ENCODE assay signal across 11 cellular contexts in the genomic region with DNA sequence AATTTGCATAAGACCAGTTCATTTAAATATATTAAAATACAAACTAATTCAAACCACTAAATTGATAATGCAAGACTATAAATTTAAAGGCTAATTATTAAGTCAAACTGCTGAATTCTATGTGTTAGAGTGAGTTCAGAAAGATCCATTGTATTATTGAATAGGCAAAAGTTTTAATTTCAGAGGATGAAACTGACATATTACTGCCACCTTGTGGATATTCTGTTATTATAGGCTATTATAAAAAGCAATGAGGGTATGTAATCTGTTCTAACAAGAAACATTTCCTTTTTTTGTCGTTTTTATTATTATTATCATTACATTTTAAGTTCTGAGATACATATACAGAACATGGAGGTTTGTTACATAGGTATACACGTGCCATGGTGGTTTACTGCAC. TPM values are rescaled to one million over a fixed set of nuclear protein-coding genes. Genes with fewer than 3 reads are reported as not detected.
A peak's percentile ranks its signal among the peaks of the same experiment; 100 is the strongest.
DNase-seq lines count a peak whose midpoint lies in the region; ATAC-seq and TF ChIP-seq lines count a peak whose summit lies in the region.
"Had no signal": no experiment of that assay in that cellular context is flagged by ENCODE, and none has a peak within 500 bp of the region (broad histone marks: within the 10 kb centered on the region; RNA-seq: fewer than 3 reads in every experiment).

No MANE protein-coding gene starts in this region.

- POLR2A ChIA-PET in activated CD4-positive, alpha-beta memory T cell treated with anti-CD3 and anti-CD28 coated beads, Interleukin-2, amount 10 ng/mL, durations not matched to agents 7 days and 5 days (lab: Charles Lee), result no interaction called here
- POLR2A ChIA-PET in activated CD4-positive, alpha-beta memory T cell treated with anti-CD3 and anti-CD28 coated beads for 36 hours (lab: Charles Lee), result no interaction called here

- TF ChIP-seq POLR2A in body of pancreas (IDR thresholded peaks at IDR 0.05), result no peak

- H3K9ac ChIP-seq in KMS-11, result no peak overlapping the region

- peak; percentile 39 for TF ChIP-seq CTCF in DOHH2 (IDR thresholded peaks at IDR 0.05; ENCODE audit: low read depth, low read length, poor library complexity, severe bottlenecking)
- peak; percentile 35 for TF ChIP-seq CTCF in KMS-11 (conservative IDR thresholded peaks at IDR 0.05; ENCODE audit: low read depth, low read length)
- TF ChIP-seq CTCF in body of pancreas (IDR thresholded peaks at IDR 0.05), result peak in 6 of 7 experiments; percentile 18 to 32 (median 24)
- TF ChIP-seq CTCF in nephron progenitor cell (IDR thresholded peaks at IDR 0.05), result peak; percentile 42

- no peak overlapping the region for H3K4me3 Mint-ChIP-seq in nephron progenitor cell
- H3K4me3 Mint-ChIP-seq in activated CD4-positive, alpha-beta memory T cell treated with anti-CD3 and anti-CD28 coated beads, Interleukin-2, amount 10 ng/mL, durations not matched to agents 7 days and 5 days, result no peak overlapping the region
- no peak overlapping the region for H3K4me3 Mint-ChIP-seq in activated CD4-positive, alpha-beta memory T cell treated with anti-CD3 and anti-CD28 coated beads for 36 hours

- intact Hi-C loops in body of pancreas (cut with DNase I), result no loop called here
- intact Hi-C loops in activated CD4-positive, alpha-beta memory T cell treated with anti-CD3 and anti-CD28 coated beads for 36 hours (cut with micrococcal nuclease), result no loop called here

- ATAC-seq in body of pancreas, result no peak
- no peak for ATAC-seq in left lobe of liver
- ATAC-seq in GM18511 (IDR thresholded peaks at IDR 0.05; ENCODE audit: unreplicated experiment), result no peak

- DNase-seq in body of pancreas (no peak), nephron progenitor cell (no peak), left lobe of liver (ENCODE audit: low spot score) (no peak)
- no peak for DNase-seq in activated CD4-positive, alpha-beta memory T cell treated with anti-CD3 and anti-CD28 coated beads, Interleukin-2, amount 10 ng/mL, durations not matched to agents 7 days and 5 days
- no peak for DNase-seq in activated CD4-positive, alpha-beta memory T cell treated with anti-CD3 and anti-CD28 coated beads for 36 hours
- DNase-seq: activated CD4-positive, CD25-positive, alpha-beta regulatory T cell treated with anti-CD3 and anti-CD28 coated beads, Interleukin-2, amount 50 U/mL, for 72 hours; NCI-H1417 treated with DMSO at 0.1 percent for 48 hours had no signal

- no peaks in the 10 kb centered on the region for H3K9me3 Mint-ChIP-seq in nephron progenitor cell
- H3K9me3 Mint-ChIP-seq in activated CD4-positive, alpha-beta memory T cell treated with anti-CD3 and anti-CD28 coated beads, Interleukin-2, amount 10 ng/mL, durations not matched to agents 7 days and 5 days, result no peaks in the 10 kb centered on the region
- H3K9me3 Mint-ChIP-seq in activated CD4-positive, alpha-beta memory T cell treated with anti-CD3 and anti-CD28 coated beads for 36 hours, result no peaks in the 10 kb centered on the region

- no peaks in the 10 kb centered on the region for H3K36me3 Mint-ChIP-seq in nephron progenitor cell (ENCODE audit: low read depth)
- no peaks in the 10 kb centered on the region for H3K36me3 Mint-ChIP-seq in activated CD4-positive, alpha-beta memory T cell treated with anti-CD3 and anti-CD28 coated beads, Interleukin-2, amount 10 ng/mL, durations not matched to agents 7 days and 5 days (ENCODE audit: low read depth)
- no peaks in the 10 kb centered on the region for H3K36me3 Mint-ChIP-seq in activated CD4-positive, alpha-beta memory T cell treated with anti-CD3 and anti-CD28 coated beads for 36 hours

- no peak overlapping the region for H3K4me2 ChIP-seq in DOHH2 (ENCODE audit: low read length)
- H3K4me2 ChIP-seq in KMS-11, result no peak overlapping the region

- H3K36me3 ChIP-seq in DOHH2 (ENCODE audit: control insufficient read depth, low read length) (no peaks in the 10 kb centered on the region), KMS-11 (ENCODE audit: insufficient read depth) (no peaks in the 10 kb centered on the region), body of pancreas (replicated peaks in 1 of 2; ENCODE audit: insufficient read depth in 1 of 2, low read depth in 2 of 2) (no peaks in the 10 kb centered on the region)

- H3K27ac ChIP-seq in DOHH2 (ENCODE audit: low read depth, low read length) (no peak overlapping the region), KMS-11 (no peak overlapping the region), body of pancreas (no peak overlapping the region)

- H3K27me3 ChIP-seq in DOHH2 (ENCODE audit: control insufficient read depth, low read length), result no peaks in the 10 kb centered on the region
- no peaks in the 10 kb centered on the region for H3K27me3 ChIP-seq in KMS-11 (ENCODE audit: insufficient read depth, low read depth)
- H3K27me3 ChIP-seq in body of pancreas, result no peaks in the 10 kb centered on the region

- H3K4me3 ChIP-seq in DOHH2 (ENCODE audit: low read length), result no peak overlapping the region
- no peak overlapping the region for H3K4me3 ChIP-seq in KMS-11 (IDR thresholded peaks at IDR 0.05; ENCODE audit: insufficient read depth, low read depth, low read length)
- no peak overlapping the region for H3K4me3 ChIP-seq in body of pancreas

- no peaks in the 10 kb centered on the region for H4K20me1 ChIP-seq in DOHH2 (ENCODE audit: control insufficient read depth, insufficient read depth, low read depth, low read length)
- H4K20me1 ChIP-seq in KMS-11 (ENCODE audit: insufficient read depth), result no peaks in the 10 kb centered on the region

- no peaks in the 10 kb centered on the region for H3F3A ChIP-seq in DOHH2 (ENCODE audit: control insufficient read depth, insufficient read depth)

- CTCF ChIA-PET in activated CD4-positive, alpha-beta memory T cell treated with anti-CD3 and anti-CD28 coated beads, Interleukin-2, amount 10 ng/mL, durations not matched to agents 7 days and 5 days (lab: Charles Lee), result no interaction called here
- CTCF ChIA-PET in activated CD4-positive, alpha-beta memory T cell treated with anti-CD3 and anti-CD28 coated beads for 36 hours (lab: Charles Lee), result interaction anchor here (1.3 kb wide), 1 partner anchor 8 kb away, joined by 3 read pairs; no protein-coding TSS in a partner anchor

- H3K79me2 ChIP-seq in DOHH2 (ENCODE audit: control insufficient read depth, low read length) (no peaks in the 10 kb centered on the region), KMS-11 (ENCODE audit: insufficient read depth, low read depth) (no peaks in the 10 kb centered on the region)

- H3K4me1 ChIP-seq in DOHH2 (ENCODE audit: control insufficient read depth, low read length) (no peaks in the 10 kb centered on the region), KMS-11 (ENCODE audit: low read depth, poor library complexity, severe bottlenecking) (no peaks in the 10 kb centered on the region), body of pancreas (no peaks in the 10 kb centered on the region)

- H3K9me3 ChIP-seq in DOHH2 (ENCODE audit: control insufficient read depth, insufficient read depth, low read length), result no peaks in the 10 kb centered on the region
- H3K9me3 ChIP-seq in body of pancreas, result no peaks in the 10 kb centered on the region

- H3K9me2 ChIP-seq in DOHH2 (replicated peaks; ENCODE audit: control insufficient read depth, low read length), result no peaks in the 10 kb centered on the region

- WGBS in body of pancreas, 2 donors, result 3 to 4% methylated on average over 2 of the region's 2 CpGs

- no peak overlapping the region for H2AFZ ChIP-seq in KMS-11 (ENCODE audit: low read depth)

- no peaks in the 10 kb centered on the region for H3K27me3 Mint-ChIP-seq in nephron progenitor cell (ENCODE audit: low read depth, poor library complexity)
- no peaks in the 10 kb centered on the region for H3K27me3 Mint-ChIP-seq in activated CD4-positive, alpha-beta memory T cell treated with anti-CD3 and anti-CD28 coated beads, Interleukin-2, amount 10 ng/mL, durations not matched to agents 7 days and 5 days
- no peaks in the 10 kb centered on the region for H3K27me3 Mint-ChIP-seq in activated CD4-positive, alpha-beta memory T cell treated with anti-CD3 and anti-CD28 coated beads for 36 hours

- H3K27ac Mint-ChIP-seq in nephron progenitor cell, result no peak overlapping the region
- H3K27ac Mint-ChIP-seq in activated CD4-positive, alpha-beta memory T cell treated with anti-CD3 and anti-CD28 coated beads, Interleukin-2, amount 10 ng/mL, durations not matched to agents 7 days and 5 days, result no peak overlapping the region
- no peak overlapping the region for H3K27ac Mint-ChIP-seq in activated CD4-positive, alpha-beta memory T cell treated with anti-CD3 and anti-CD28 coated beads for 36 hours

- no peaks in the 10 kb centered on the region for H3K4me1 Mint-ChIP-seq in nephron progenitor cell
- no peaks in the 10 kb centered on the region for H3K4me1 Mint-ChIP-seq in activated CD4-positive, alpha-beta memory T cell treated with anti-CD3 and anti-CD28 coated beads, Interleukin-2, amount 10 ng/mL, durations not matched to agents 7 days and 5 days
- no peaks in the 10 kb centered on the region for H3K4me1 Mint-ChIP-seq in activated CD4-positive, alpha-beta memory T cell treated with anti-CD3 and anti-CD28 coated beads for 36 hours (ENCODE audit: low read depth)

RNA-seq across cellular contexts. Expression of gene NAALAD2, which starts 20.9 kb away (rescaled TPM):
- total RNA-seq in body of pancreas (1 to 10 TPM in 1 of 2 donors, not detected in 1; 1.6 TPM), left lobe of liver (0.25 TPM)
- total RNA-seq in activated CD4-positive, alpha-beta memory T cell treated with anti-CD3 and anti-CD28 coated beads, Interleukin-2, amount 10 ng/mL, durations not matched to agents 7 days and 5 days, result not detected
- total RNA-seq in activated CD4-positive, alpha-beta memory T cell treated with anti-CD3 and anti-CD28 coated beads for 36 hours, result not detected

RNA-seq across cellular contexts. Expression of gene UBTFL1, which starts 27.8 kb away (rescaled TPM):
- total RNA-seq in body of pancreas, result not detected
- not detected for total RNA-seq in left lobe of liver
- total RNA-seq in activated CD4-positive, alpha-beta memory T cell treated with anti-CD3 and anti-CD28 coated beads, Interleukin-2, amount 10 ng/mL, durations not matched to agents 7 days and 5 days, result not detected
- total RNA-seq in activated CD4-positive, alpha-beta memory T cell treated with anti-CD3 and anti-CD28 coated beads for 36 hours, result not detected
- total RNA-seq: cardiac septum had no signal
